15 cellular contexts compared by ENCODE assay signal in genomic region chr1:12128120-12128519, GRCh38. TPM values are rescaled to one million over a fixed set of nuclear protein-coding genes. Genes with fewer than 3 reads are reported as not detected.
A peak's percentile ranks its signal among the peaks of the same experiment; 100 is the strongest.
DNase-seq lines count a peak whose midpoint lies in the region; ATAC-seq and TF ChIP-seq lines count a peak whose summit lies in the region.
"Had no signal": no experiment of that assay in that cellular context is flagged by ENCODE, and none has a peak within 500 bp of the region (broad histone marks: within the 10 kb centered on the region; RNA-seq: fewer than 3 reads in every experiment).

No MANE protein-coding gene starts in this region.

- H3K4me1 Mint-ChIP-seq in activated naive CD8-positive, alpha-beta T cell (ENCODE audit: low read depth) = peaks cover 48% of the 10 kb centered on the region
- H3K4me1 Mint-ChIP-seq in stimulated activated naive CD8-positive, alpha-beta T cell treated with anti-CD3 and anti-CD28 coated beads, Interleukin-15, amount 100 ng/mL, for 72 hours = peaks cover 79% of the 10 kb centered on the region

- TF ChIP-seq POLR2A in adrenal gland (IDR thresholded peaks at IDR 0.05) = no peak

- H3K4me1 ChIP-seq in right cardiac atrium (ENCODE audit: control insufficient read depth, insufficient read depth, low read length) (peaks cover 19% of the 10 kb centered on the region), KMS-11 (ENCODE audit: low read depth, poor library complexity, severe bottlenecking) (peaks cover 40% of the 10 kb centered on the region), adrenal gland (replicated peaks in 1 of 2) (peaks cover 6 to 24% of the 10 kb centered on the region in 2 donors)

- peak overlapping the region; percentile 67 for H3K4me3 Mint-ChIP-seq in activated naive CD8-positive, alpha-beta T cell
- H3K4me3 Mint-ChIP-seq in stimulated activated naive CD8-positive, alpha-beta T cell treated with anti-CD3 and anti-CD28 coated beads, Interleukin-15, amount 100 ng/mL, for 72 hours = peak overlapping the region; percentile 79 to 84

- peak overlapping the region; percentile 28; the same call in 1 of the 2 replicates for H2AFZ ChIP-seq in KMS-11 (ENCODE audit: low read depth)

- no peaks in the 10 kb centered on the region for H3K27me3 Mint-ChIP-seq in activated naive CD8-positive, alpha-beta T cell
- H3K27me3 Mint-ChIP-seq in stimulated activated naive CD8-positive, alpha-beta T cell treated with anti-CD3 and anti-CD28 coated beads, Interleukin-15, amount 100 ng/mL, for 72 hours = peaks cover 9% of the 10 kb centered on the region

- WGBS in right cardiac atrium = 92% methylated on average over 15 of the region's 15 CpGs
- WGBS in adrenal gland, 4 donors = 84 to 87% (median 84%) methylated on average over 13 to 15 of the region's 15 CpGs

- H3K9me3 ChIP-seq in right cardiac atrium (ENCODE audit: control insufficient read depth, low read length) = no peaks in the 10 kb centered on the region
- no peaks in the 10 kb centered on the region for H3K9me3 ChIP-seq in adrenal gland (replicated peaks in 1 of 3)

- no peaks in the 10 kb centered on the region for H3K9me3 Mint-ChIP-seq in activated naive CD8-positive, alpha-beta T cell (ENCODE audit: low read depth)
- no peaks in the 10 kb centered on the region for H3K9me3 Mint-ChIP-seq in stimulated activated naive CD8-positive, alpha-beta T cell treated with anti-CD3 and anti-CD28 coated beads, Interleukin-15, amount 100 ng/mL, for 72 hours

- H3K36me3 ChIP-seq in KMS-11 (ENCODE audit: insufficient read depth) (no peaks in the 10 kb centered on the region), adrenal gland (replicated peaks in 1 of 2) (no peaks in the 10 kb centered on the region)

- no peaks in the 10 kb centered on the region for H3K27me3 ChIP-seq in right cardiac atrium (ENCODE audit: control insufficient read depth, insufficient read depth)
- H3K27me3 ChIP-seq in KMS-11 (ENCODE audit: insufficient read depth, low read depth) = no peaks in the 10 kb centered on the region; the same call in 1 of the 2 replicates
- no peaks in the 10 kb centered on the region for H3K27me3 ChIP-seq in adrenal gland

- H3K79me2 ChIP-seq in KMS-11 (ENCODE audit: insufficient read depth, low read depth) = no peaks in the 10 kb centered on the region

- H3K9ac ChIP-seq in KMS-11 = no peak overlapping the region

- H3K27ac ChIP-seq in right cardiac atrium (ENCODE audit: low read length) (no peak overlapping the region), KMS-11 (peak overlapping the region; percentile 52), adrenal gland (no peak overlapping the region)
- H3K27ac ChIP-seq: RWPE1 had no signal

- H3K4me2 ChIP-seq in KMS-11 = peak overlapping the region; percentile 46; the same call in 1 of the 2 replicates

- TF ChIP-seq CTCF in KMS-11 (conservative IDR thresholded peaks at IDR 0.05; ENCODE audit: low read depth, low read length) (no peak), adrenal gland (IDR thresholded peaks at IDR 0.05) (no peak)

- ATAC-seq in right cardiac atrium = no peak
- ATAC-seq in stimulated activated naive CD8-positive, alpha-beta T cell treated with anti-CD3 and anti-CD28 coated beads, Interleukin-15, amount 100 ng/mL, for 72 hours = peak; percentile 3

- DNase-seq in right cardiac atrium (peak in 2 of 3 donors; percentile 27 to 36), cardiac septum (ENCODE audit: low spot score) (no peak), adrenal gland (no peak), RKO (ENCODE audit: low spot score) (no peak)
- no peak for DNase-seq in stimulated activated naive CD8-positive, alpha-beta T cell treated with anti-CD3 and anti-CD28 coated beads, Interleukin-15, amount 100 ng/mL, for 72 hours
- DNase-seq: EL; KBM-7; NCI-H1048; NCI-H2227 treated with DMSO at 0.1 percent for 48 hours; NCI-H526; NK-92 treated with Interleukin-12 subunit alpha and Interleukin-12 subunit beta, amount 100 ng/mL, for 24 hours; OCI-M1 had no signal

- no peak overlapping the region for H3K4me3 ChIP-seq in right cardiac atrium (ENCODE audit: low read length)
- no peak overlapping the region for H3K4me3 ChIP-seq in KMS-11 (IDR thresholded peaks at IDR 0.05; ENCODE audit: insufficient read depth, low read depth, low read length)
- no peak overlapping the region for H3K4me3 ChIP-seq in adrenal gland

- H4K20me1 ChIP-seq in KMS-11 (ENCODE audit: insufficient read depth) = no peaks in the 10 kb centered on the region

- H3K36me3 Mint-ChIP-seq in activated naive CD8-positive, alpha-beta T cell = no peaks in the 10 kb centered on the region

- intact Hi-C loops in right cardiac atrium (cut with DNase I) = loop anchor here in 1 of 4 donors (5.0 kb wide), 1 partner anchor 64 kb away; no protein-coding TSS in a partner anchor
- intact Hi-C loops in cardiac septum (cut with DNase I) = loop anchor here (10.0 kb wide), 1 partner anchor 527 kb away; no protein-coding TSS in a partner anchor
- intact Hi-C loops in adrenal gland (cut with DNase I) = no loop called here

- peak overlapping the region; percentile 95 for H3K27ac Mint-ChIP-seq in activated naive CD8-positive, alpha-beta T cell
- peak overlapping the region; percentile 95 to 96 for H3K27ac Mint-ChIP-seq in stimulated activated naive CD8-positive, alpha-beta T cell treated with anti-CD3 and anti-CD28 coated beads, Interleukin-15, amount 100 ng/mL, for 72 hours

RNA-seq across cellular contexts. Expression of gene TNFRSF1B, which starts 38.7 kb away (rescaled TPM):
- total RNA-seq in right cardiac atrium = 10 to 100 TPM; 17.9 to 25.4 (median 20.8) TPM
- polyA plus RNA-seq in right cardiac atrium = 11.6 TPM
- 15.5 TPM for total RNA-seq in cardiac septum
- total RNA-seq in adrenal gland = 10 to 100 TPM; 14.6 to 58.3 (median 36.8) TPM
- 10 to 100 TPM in 2 of 3 donors, 1 to 10 TPM in 1; 7.7 to 11.7 (median 10.7) TPM for polyA plus RNA-seq in adrenal gland

Comparison
In these comparisons a context has a peak if more than half of its experiments do, and no peak if none do; other contexts are left out.
1. DNase-seq: peak in right cardiac atrium (2 of 3); none in cardiac septum (single experiment), stimulated activated naive CD8-positive, alpha-beta T cell treated with anti-CD3 and anti-CD28 coated beads, Interleukin-15, amount 100 ng/mL, for 72 hours (0 of 2), adrenal gland (0 of 7) and RKO (single experiment).